Comparison of ENCODE assay signal across 8 cellular contexts in genomic region chr6:116059713-116060571, GRCh38. TPM values are rescaled to one million over a fixed set of nuclear protein-coding genes. Genes with fewer than 3 reads are reported as not detected.
A peak's percentile ranks its signal among the peaks of the same experiment; 100 is the strongest.
DNase-seq lines count a peak whose midpoint lies in the region; ATAC-seq, FAIRE-seq and TF ChIP-seq lines count a peak whose summit lies in the region.

No MANE protein-coding gene starts in this region.

- H3K27ac ChIP-seq in osteoblast (ENCODE audit: low read depth, low read length), result peak overlapping the region; percentile 58

- peak; percentile 26 for ATAC-seq in Right ventricle myocardium inferior
- peak; percentile 71 for ATAC-seq in HG03558 (IDR thresholded peaks at IDR 0.05; ENCODE audit: extremely low read depth, unreplicated experiment)
- ATAC-seq in natural killer cell, result no peak
- no peak for ATAC-seq in HG03097 (IDR thresholded peaks at IDR 0.05; ENCODE audit: low FRiP score, unreplicated experiment)

- FAIRE-seq in H54 (lab: Jason Lieb, UNC), result no peak

- H3K27ac Mint-ChIP-seq in MCF 10A (ENCODE audit: low read depth, unreplicated experiment), result peak overlapping the region; percentile 96
- H3K27ac Mint-ChIP-seq in natural killer cell, result no peak overlapping the region

- no peaks in the 10 kb centered on the region for H3K36me3 ChIP-seq in osteoblast (ENCODE audit: insufficient read depth, low read length)

- H3K27me3 ChIP-seq in osteoblast (ENCODE audit: insufficient read depth, low read length), result no peaks in the 10 kb centered on the region

- TF ChIP-seq CTCF in MCF 10A (IDR thresholded peaks at IDR 0.05; ENCODE audit: unreplicated experiment), result no peak
- TF ChIP-seq CTCF in osteoblast (IDR thresholded peaks at IDR 0.05; ENCODE audit: extremely low read depth, low read depth, low read length), result no peak
- TF ChIP-seq CTCF in natural killer cell (IDR thresholded peaks at IDR 0.05), result no peak

- TSS peak; percentile 64 for BruUV-seq in MCF 10A (replicated peaks; lab: Mats Ljungman, UMichigan)

- DNase-seq in Right ventricle myocardium inferior (ENCODE audit: missing footprints) (no peak), cardiac septum (ENCODE audit: low spot score) (no peak), MCF 10A (ENCODE audit: unreplicated experiment) (peak; percentile 64), osteoblast (ENCODE audit: insufficient read length, low spot score, missing footprints) (peak; percentile 19), natural killer cell (no peak), H54 (ENCODE audit: insufficient read length, low spot score) (no peak)

- no peaks in the 10 kb centered on the region for H3K9me3 Mint-ChIP-seq in MCF 10A (ENCODE audit: unreplicated experiment)
- H3K9me3 Mint-ChIP-seq in natural killer cell, result no peaks in the 10 kb centered on the region

- H3K4me1 Mint-ChIP-seq in MCF 10A (ENCODE audit: insufficient read depth, unreplicated experiment) (peaks cover 33% of the 10 kb centered on the region), natural killer cell (no peaks in the 10 kb centered on the region)

- H4K20me1 ChIP-seq in osteoblast (ENCODE audit: insufficient read depth, low read length), result no peaks in the 10 kb centered on the region

- no peaks in the 10 kb centered on the region for H3K36me3 Mint-ChIP-seq in MCF 10A (ENCODE audit: insufficient read depth, unreplicated experiment)
- H3K36me3 Mint-ChIP-seq in natural killer cell, result no peaks in the 10 kb centered on the region

- H3K4me3 Mint-ChIP-seq in MCF 10A (ENCODE audit: unreplicated experiment) (peak overlapping the region; percentile 76), natural killer cell (no peak overlapping the region)

- CTCF ChIA-PET in MCF 10A (lab: Yijun Ruan, JAX), result interaction anchor here (0.6 to 4.5 kb wide), 22 partner anchors 8 to 575 kb away, joined by 3 to 47 read pairs (median 5); no protein-coding TSS in a partner anchor

- peak overlapping the region; percentile 98 for H2AFZ ChIP-seq in osteoblast (ENCODE audit: low read length)

- no peaks in the 10 kb centered on the region for H3K4me1 ChIP-seq in osteoblast (ENCODE audit: insufficient read depth, low read length)

- H3K4me2 ChIP-seq in osteoblast (ENCODE audit: insufficient read depth, low read length), result peak overlapping the region; percentile 88

- POLR2A ChIA-PET in MCF 10A (lab: Yijun Ruan, JAX), result interaction anchor here (0.7 to 5.0 kb wide), 21 partner anchors 9 to 608 kb away, joined by 3 to 66 read pairs (median 6); partner anchors contain the start of genes NT5DC1, RWDD1 and ZUP1

- H3K27me3 Mint-ChIP-seq in MCF 10A (ENCODE audit: insufficient read depth, unreplicated experiment) (no peaks in the 10 kb centered on the region), natural killer cell (ENCODE audit: low read depth in 2 of 2) (peaks cover 0 to 8% of the 10 kb centered on the region in 2 donors)

- intact Hi-C loops in Right ventricle myocardium inferior (cut with DNase I), result no loop called here
- intact Hi-C loops in cardiac septum (cut with DNase I), result no loop called here
- intact Hi-C loops in MCF 10A (cut with micrococcal nuclease), result loop anchor here (1.0 kb wide), 2 partner anchors 41 to 49 kb away; no protein-coding TSS in a partner anchor
- intact Hi-C loops in natural killer cell (cut with micrococcal nuclease), result no loop called here

- H3K9me3 ChIP-seq in osteoblast (ENCODE audit: low read depth, low read length), result no peaks in the 10 kb centered on the region

- H3K79me2 ChIP-seq in osteoblast (ENCODE audit: insufficient read depth, low read length), result no peaks in the 10 kb centered on the region

- peak overlapping the region; percentile 73 for H3K4me3 ChIP-seq in osteoblast (ENCODE audit: insufficient read depth, low read length)

- no peak for TF ChIP-seq POLR2A in H54 (IDR thresholded peaks at IDR 0.05; ENCODE audit: low read depth, low read length)

RNA-seq across cellular contexts. Expression of gene FRK, which starts 0.7 kb away (rescaled TPM):
- total RNA-seq in Right ventricle myocardium inferior, result 7.3 TPM
- total RNA-seq in cardiac septum, result 2.6 TPM
- 0.82 and 0.98 TPM in 2 replicates for total RNA-seq in MCF 10A (2022)
- total RNA-seq in osteoblast, result 1.1 and 1.2 TPM in 2 replicates
- not detected for total RNA-seq in natural killer cell

RNA-seq across cellular contexts. Expression of gene NT5DC1, which starts 40.7 kb away (rescaled TPM):
- total RNA-seq in Right ventricle myocardium inferior (49.9 TPM), cardiac septum (38.8 TPM), MCF 10A (2022) (16.5 and 27.6 TPM in 2 replicates), osteoblast (7.2 and 13.6 TPM in 2 replicates), natural killer cell (10 to 100 TPM; 19.1 to 29.4 (median 20.5) TPM)

Comparison
In these comparisons a context has a peak if more than half of its experiments do, and no peak if none do; other contexts are left out.
1. ATAC-seq: peak in Right ventricle myocardium inferior (single experiment) and HG03558 (single experiment); none in natural killer cell (0 of 3) and HG03097 (single experiment).
2. DNase-seq: peak in MCF 10A (single experiment) and osteoblast (single experiment); none in Right ventricle myocardium inferior (single experiment), cardiac septum (single experiment), natural killer cell (single experiment) and H54 (single experiment).